Comparison of ENCODE assay signal across 18 cellular contexts in the genomic region with DNA sequence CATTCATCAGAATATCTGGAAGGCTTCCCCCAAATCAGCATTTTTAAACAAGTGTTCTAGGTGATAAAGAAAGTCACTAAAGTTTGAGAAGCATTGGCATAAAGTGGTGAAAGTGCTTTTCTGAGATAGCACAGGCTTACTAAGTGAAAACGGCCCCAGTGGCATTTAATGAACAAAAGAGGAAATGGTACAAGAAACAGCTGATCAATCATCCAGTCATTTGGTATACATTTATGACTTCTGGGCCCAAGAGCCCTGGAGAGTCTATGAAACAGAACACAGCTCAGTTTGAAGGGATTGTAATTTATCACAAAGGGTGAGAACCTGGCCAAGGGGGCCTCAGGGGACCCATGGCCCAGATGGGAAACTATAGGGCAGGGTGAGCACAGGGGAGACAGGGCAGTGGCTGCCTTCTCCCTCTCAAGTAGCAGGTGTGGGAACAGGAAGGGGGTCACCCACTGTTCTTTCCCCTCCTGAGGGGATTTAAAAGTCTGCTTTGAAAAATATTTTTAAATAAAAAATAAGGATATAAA.
DNase-seq lines count a peak whose midpoint lies in the region; ATAC-seq and TF ChIP-seq lines count a peak whose summit lies in the region.
"Had no signal": no experiment of that assay in that cellular context is flagged by ENCODE, and none has a peak within 500 bp of the region (broad histone marks: within the 10 kb centered on the region; RNA-seq: fewer than 3 reads in every experiment).

No MANE protein-coding gene starts in this region.

- H3K9me3 ChIP-seq in mesodermal cell (ENCODE audit: control insufficient read depth, low read length) (no peaks in the 10 kb centered on the region), uterus (no peaks in the 10 kb centered on the region)
- H3K9me3 ChIP-seq: SJSA1 had no signal

- no peak overlapping the region for H3K4me3 ChIP-seq in mesodermal cell (ENCODE audit: extremely low read depth, insufficient read depth, low read length, poor library complexity, severe bottlenecking)
- no peak overlapping the region for H3K4me3 ChIP-seq in uterus
- H3K4me3 ChIP-seq: SJSA1 had no signal

- ATAC-seq in SK-N-SH treated with all-trans-retinoic acid at 6 μM for 48 hours = peak; percentile 9; the same call in 1 of the 3 replicates
- no peak for ATAC-seq in HG03520 (IDR thresholded peaks at IDR 0.05; ENCODE audit: unreplicated experiment)
- ATAC-seq in left lobe of liver = no peak

- no peak for TF ChIP-seq POLR2A in uterus (IDR thresholded peaks at IDR 0.05)

- H3K27me3 ChIP-seq in uterus = no peaks in the 10 kb centered on the region
- H3K27me3 ChIP-seq: SJSA1 had no signal

- DNase-seq in NCI-H1417 (lab: John Stamatoyannopoulos, UW) (peak in 2 of 3 experiments; percentile 23 to 48), NCI-H1417 treated with DMSO at 0.1 percent for 48 hours (lab: John Stamatoyannopoulos, UW) (no peak), uterus (no peak), NCI-H1436 (lab: John Stamatoyannopoulos, UW) (no peak), left lobe of liver (ENCODE audit: low spot score) (no peak)
- DNase-seq: 8988T; activated CD4-positive, CD25-positive, alpha-beta regulatory T cell treated with anti-CD3 and anti-CD28 coated beads, Interleukin-2, amount 50 U/mL, for 72 hours; activated naive CD4-positive, alpha-beta T cell; CD4-positive, alpha-beta memory T cell; cortex of kidney; NCI-H1105 treated with DMSO at 0.1 percent for 48 hours; stimulated activated CD4-positive, alpha-beta T cell treated with anti-CD3 and anti-CD28 coated beads, Interleukin-2, amount 100 ng/mL, for 48 hours; T1000 had no signal

- H3K4me1 ChIP-seq in mesodermal cell (ENCODE audit: control insufficient read depth, insufficient read depth, low read length, poor library complexity, severe bottlenecking) = peaks cover 40% of the 10 kb centered on the region
- peaks cover 7% of the 10 kb centered on the region in 2 donors for H3K4me1 ChIP-seq in uterus

- peak overlapping the region; percentile 19 for H3K27ac ChIP-seq in mesodermal cell (ENCODE audit: low read depth, low read length, severe bottlenecking)
- peak overlapping the region; percentile 42 to 47 for H3K27ac ChIP-seq in uterus
- H3K27ac ChIP-seq: KMS-11, SJSA1 had no signal

- intact Hi-C loops in uterus (cut with DNase I; ENCODE audit: low total_unique reads) = no loop called here

- H3K36me3 ChIP-seq in mesodermal cell (ENCODE audit: control insufficient read depth, insufficient read depth, low read length) (no peaks in the 10 kb centered on the region), uterus (no peaks in the 10 kb centered on the region)
- H3K36me3 ChIP-seq: SJSA1 had no signal

- WGBS in mesodermal cell (ENCODE audit: insufficient coverage in 2 of 2), 2 experiments = 0% methylated on average over 1 of the region's 1 CpG; no CpG with 5 or more reads in 1 of the 2 experiments

- no peak for TF ChIP-seq CTCF in uterus (IDR thresholded peaks at IDR 0.05)

TF ChIP-seq in SK-N-SH treated with all-trans-retinoic acid at 6 μM for 48 hours, 23 proteins besides CTCF, POLR2A, EP300 and RAD21:
- TF ChIP-seq OSR1 (CRISPR knock-in tag; IDR thresholded peaks at IDR 0.05) = no peak
- no peak for TF ChIP-seq ZNF565 (CRISPR knock-in tag; conservative IDR thresholded peaks at IDR 0.05; ENCODE audit: low read depth)
- TF ChIP-seq CSDC2 (CRISPR knock-in tag; IDR thresholded peaks at IDR 0.05) = no peak
- TF ChIP-seq BACH2 (CRISPR knock-in tag; IDR thresholded peaks at IDR 0.05; ENCODE audit: borderline replicate concordance) = no peak
- TF ChIP-seq, protein P1, sequence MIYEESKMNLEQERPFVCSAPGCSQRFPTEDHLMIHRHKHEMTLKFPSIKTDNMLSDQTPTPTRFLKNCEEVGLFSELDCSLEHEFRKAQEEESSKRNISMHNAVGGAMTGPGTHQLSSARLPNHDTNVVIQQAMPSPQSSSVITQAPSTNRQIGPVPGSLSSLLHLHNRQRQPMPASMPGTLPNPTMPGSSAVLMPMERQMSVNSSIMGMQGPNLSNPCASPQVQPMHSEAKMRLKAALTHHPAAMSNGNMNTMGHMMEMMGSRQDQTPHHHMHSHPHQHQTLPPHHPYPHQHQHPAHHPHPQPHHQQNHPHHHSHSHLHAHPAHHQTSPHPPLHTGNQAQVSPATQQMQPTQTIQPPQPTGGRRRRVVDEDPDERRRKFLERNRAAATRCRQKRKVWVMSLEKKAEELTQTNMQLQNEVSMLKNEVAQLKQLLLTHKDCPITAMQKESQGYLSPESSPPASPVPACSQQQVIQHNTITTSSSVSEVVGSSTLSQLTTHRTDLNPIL (CRISPR knock-in tag; IDR thresholded peaks at IDR 0.05; ENCODE audit: low read depth) = no peak
- TF ChIP-seq ZC3H10 (CRISPR knock-in tag; IDR thresholded peaks at IDR 0.05) = no peak
- TF ChIP-seq, protein P2, sequence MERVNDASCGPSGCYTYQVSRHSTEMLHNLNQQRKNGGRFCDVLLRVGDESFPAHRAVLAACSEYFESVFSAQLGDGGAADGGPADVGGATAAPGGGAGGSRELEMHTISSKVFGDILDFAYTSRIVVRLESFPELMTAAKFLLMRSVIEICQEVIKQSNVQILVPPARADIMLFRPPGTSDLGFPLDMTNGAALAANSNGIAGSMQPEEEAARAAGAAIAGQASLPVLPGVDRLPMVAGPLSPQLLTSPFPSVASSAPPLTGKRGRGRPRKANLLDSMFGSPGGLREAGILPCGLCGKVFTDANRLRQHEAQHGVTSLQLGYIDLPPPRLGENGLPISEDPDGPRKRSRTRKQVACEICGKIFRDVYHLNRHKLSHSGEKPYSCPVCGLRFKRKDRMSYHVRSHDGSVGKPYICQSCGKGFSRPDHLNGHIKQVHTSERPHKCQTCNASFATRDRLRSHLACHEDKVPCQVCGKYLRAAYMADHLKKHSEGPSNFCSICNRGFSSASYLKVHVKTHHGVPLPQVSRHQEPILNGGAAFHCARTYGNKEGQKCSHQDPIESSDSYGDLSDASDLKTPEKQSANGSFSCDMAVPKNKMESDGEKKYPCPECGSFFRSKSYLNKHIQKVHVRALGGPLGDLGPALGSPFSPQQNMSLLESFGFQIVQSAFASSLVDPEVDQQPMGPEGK (CRISPR knock-in tag; IDR thresholded peaks at IDR 0.05; ENCODE audit: borderline replicate concordance) = no peak
- TF ChIP-seq, protein P3, sequence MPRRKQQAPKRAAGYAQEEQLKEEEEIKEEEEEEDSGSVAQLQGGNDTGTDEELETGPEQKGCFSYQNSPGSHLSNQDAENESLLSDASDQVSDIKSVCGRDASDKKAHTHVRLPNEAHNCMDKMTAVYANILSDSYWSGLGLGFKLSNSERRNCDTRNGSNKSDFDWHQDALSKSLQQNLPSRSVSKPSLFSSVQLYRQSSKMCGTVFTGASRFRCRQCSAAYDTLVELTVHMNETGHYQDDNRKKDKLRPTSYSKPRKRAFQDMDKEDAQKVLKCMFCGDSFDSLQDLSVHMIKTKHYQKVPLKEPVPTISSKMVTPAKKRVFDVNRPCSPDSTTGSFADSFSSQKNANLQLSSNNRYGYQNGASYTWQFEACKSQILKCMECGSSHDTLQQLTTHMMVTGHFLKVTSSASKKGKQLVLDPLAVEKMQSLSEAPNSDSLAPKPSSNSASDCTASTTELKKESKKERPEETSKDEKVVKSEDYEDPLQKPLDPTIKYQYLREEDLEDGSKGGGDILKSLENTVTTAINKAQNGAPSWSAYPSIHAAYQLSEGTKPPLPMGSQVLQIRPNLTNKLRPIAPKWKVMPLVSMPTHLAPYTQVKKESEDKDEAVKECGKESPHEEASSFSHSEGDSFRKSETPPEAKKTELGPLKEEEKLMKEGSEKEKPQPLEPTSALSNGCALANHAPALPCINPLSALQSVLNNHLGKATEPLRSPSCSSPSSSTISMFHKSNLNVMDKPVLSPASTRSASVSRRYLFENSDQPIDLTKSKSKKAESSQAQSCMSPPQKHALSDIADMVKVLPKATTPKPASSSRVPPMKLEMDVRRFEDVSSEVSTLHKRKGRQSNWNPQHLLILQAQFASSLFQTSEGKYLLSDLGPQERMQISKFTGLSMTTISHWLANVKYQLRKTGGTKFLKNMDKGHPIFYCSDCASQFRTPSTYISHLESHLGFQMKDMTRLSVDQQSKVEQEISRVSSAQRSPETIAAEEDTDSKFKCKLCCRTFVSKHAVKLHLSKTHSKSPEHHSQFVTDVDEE (CRISPR knock-in tag; IDR thresholded peaks at IDR 0.05) = no peak
- TF ChIP-seq ZNF70 (CRISPR knock-in tag; IDR thresholded peaks at IDR 0.05) = no peak
- no peak for TF ChIP-seq ESRRG (CRISPR knock-in tag; IDR thresholded peaks at IDR 0.05)
- TF ChIP-seq POU6F1 (CRISPR knock-in tag; IDR thresholded peaks at IDR 0.05; ENCODE audit: borderline replicate concordance, low read depth) = no peak
- no peak for TF ChIP-seq ISL1 (CRISPR knock-in tag; IDR thresholded peaks at IDR 0.05)
- no peak for TF ChIP-seq PPARA (CRISPR knock-in tag; IDR thresholded peaks at IDR 0.05; ENCODE audit: borderline replicate concordance)
- TF ChIP-seq TCF4 (CRISPR knock-in tag; IDR thresholded peaks at IDR 0.05; ENCODE audit: borderline replicate concordance) = no peak
- no peak for TF ChIP-seq RARB (CRISPR knock-in tag; IDR thresholded peaks at IDR 0.05)

Comparison
In these comparisons a context has a peak if more than half of its experiments do, and no peak if none do; other contexts are left out.
1. DNase-seq: peak in NCI-H1417 (2 of 3); none in NCI-H1417 treated with DMSO at 0.1 percent for 48 hours (single experiment), uterus (0 of 2), NCI-H1436 (single experiment) and left lobe of liver (single experiment).